ENCODE assay signal across 8 cellular contexts in the genomic region with DNA sequence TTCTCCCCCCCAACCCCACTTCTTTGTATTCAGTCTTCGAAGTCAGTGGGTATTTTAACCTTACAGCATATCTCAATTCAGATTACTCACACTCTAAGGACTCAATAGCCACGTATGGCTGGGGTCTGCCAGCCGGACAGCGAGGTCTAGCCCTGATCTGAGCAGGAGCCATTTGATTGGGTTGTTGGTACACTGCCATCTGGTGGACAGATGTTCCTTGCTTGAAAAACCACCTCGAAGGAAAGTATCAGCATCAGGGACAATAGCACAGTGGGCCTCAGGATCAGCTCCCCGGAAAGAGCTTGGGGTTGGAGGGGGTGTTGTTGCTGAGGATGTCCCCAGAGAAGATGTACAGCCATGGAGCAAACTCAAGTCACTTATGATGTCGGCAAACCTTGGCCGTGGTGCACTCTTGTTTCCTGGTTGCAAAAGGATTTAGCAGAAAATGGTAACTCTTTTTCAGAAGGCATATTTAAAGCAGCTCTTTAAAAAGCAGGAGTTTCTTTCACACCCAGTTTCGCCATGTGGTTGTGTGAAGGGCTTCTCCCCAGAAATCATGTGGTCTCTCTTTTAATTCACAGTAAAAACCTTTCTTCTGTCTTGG. TPM values are rescaled to one million over a fixed set of nuclear protein-coding genes. Genes with fewer than 3 reads are reported as not detected.
DNase-seq lines count a peak whose midpoint lies in the region; ATAC-seq and TF ChIP-seq lines count a peak whose summit lies in the region.

No MANE protein-coding gene starts in this region.

- POLR2A ChIA-PET in A673 (lab: Charles Lee; ENCODE audit: low non-redundant PET), result no interaction called here

- intact Hi-C loops in A673 (cut with micrococcal nuclease; ENCODE audit: unreplicated experiment), result loop anchor here (1.0 kb wide), 2 partner anchors 147 to 195 kb away; no protein-coding TSS in a partner anchor
- intact Hi-C loops in Right ventricle myocardium superior (cut with DNase I), result loop anchor here (5.0 kb wide), 2 partner anchors 154 to 194 kb away; no protein-coding TSS in a partner anchor

- TF ChIP-seq CTCF in A673 (conservative IDR thresholded peaks at IDR 0.05; ENCODE audit: low read depth, low read length) (peak; percentile 75), MM.1S (IDR thresholded peaks at IDR 0.05; ENCODE audit: low read length) (peak; percentile 87)

- CTCF ChIA-PET in A673 (lab: Charles Lee), result interaction anchor here (0.6 to 0.7 kb wide), 2 partner anchors 154 to 255 kb away, joined by 3 read pairs; no protein-coding TSS in a partner anchor

- H2AFZ ChIP-seq in MM.1S (ENCODE audit: low read length), result peak overlapping the region; percentile 30; the same call in 1 of the 2 replicates

- H3K4me3 ChIP-seq in A673 (ENCODE audit: low read depth, low read length, poor library complexity, severe bottlenecking) (no peak overlapping the region), MM.1S (ENCODE audit: low read length) (no peak overlapping the region)

- H3K9me2 ChIP-seq in MM.1S (replicated peaks; ENCODE audit: insufficient read depth, low read length), result no peaks in the 10 kb centered on the region

- no peak overlapping the region for H3K9ac ChIP-seq in MM.1S (ENCODE audit: low read length)

- no peaks in the 10 kb centered on the region for H3F3A ChIP-seq in MM.1S (ENCODE audit: insufficient read depth, low read length)

- H3K4me2 ChIP-seq in MM.1S (ENCODE audit: low read depth, low read length), result no peak overlapping the region

- peak; percentile 62 for ATAC-seq in GM18858 (IDR thresholded peaks at IDR 0.05; ENCODE audit: unreplicated experiment)
- ATAC-seq in SK-N-SH treated with all-trans-retinoic acid at 6 μM for 48 hours, result peak; percentile 90
- peak; percentile 76 for ATAC-seq in Right ventricle myocardium superior (ENCODE audit: poor library complexity)
- no peak for ATAC-seq in HG03378 (IDR thresholded peaks at IDR 0.05; ENCODE audit: unreplicated experiment)

- DNase-seq in A673 (ENCODE audit: low spot score) (peak; percentile 66), MM.1S (peak; percentile 60), Right ventricle myocardium superior (peak; percentile 62), pulmonary artery endothelial cell (ENCODE audit: low read depth, low spot score) (peak; percentile 26)
- peak; percentile 38 for DNase-seq in activated naive CD8-positive, alpha-beta T cell treated with anti-CD3 and anti-CD28 coated beads for 36 hours

- peaks cover 13% of the 10 kb centered on the region for H3K4me1 Mint-ChIP-seq in activated naive CD8-positive, alpha-beta T cell treated with anti-CD3 and anti-CD28 coated beads for 36 hours

- no peaks in the 10 kb centered on the region for H3K36me3 Mint-ChIP-seq in activated naive CD8-positive, alpha-beta T cell treated with anti-CD3 and anti-CD28 coated beads for 36 hours

- no peak overlapping the region for H3K27ac Mint-ChIP-seq in activated naive CD8-positive, alpha-beta T cell treated with anti-CD3 and anti-CD28 coated beads for 36 hours

- no peak overlapping the region for H3K4me3 Mint-ChIP-seq in activated naive CD8-positive, alpha-beta T cell treated with anti-CD3 and anti-CD28 coated beads for 36 hours

- H3K9me3 ChIP-seq in A673 (ENCODE audit: low read depth, low read length, poor library complexity, severe bottlenecking) (no peaks in the 10 kb centered on the region), MM.1S (replicated peaks; ENCODE audit: insufficient read depth, low read length) (no peaks in the 10 kb centered on the region)

- H3K4me1 ChIP-seq in A673 (ENCODE audit: insufficient read depth, low read length, poor library complexity, severe bottlenecking) (no peaks in the 10 kb centered on the region), MM.1S (ENCODE audit: low read length) (no peaks in the 10 kb centered on the region)

- H3K27ac ChIP-seq in A673 (ENCODE audit: low read depth, low read length, poor library complexity, severe bottlenecking) (no peak overlapping the region), MM.1S (ENCODE audit: low read length) (no peak overlapping the region)

- H3K36me3 ChIP-seq in A673 (ENCODE audit: insufficient read depth, low read length, poor library complexity, severe bottlenecking) (no peaks in the 10 kb centered on the region), MM.1S (replicated peaks; ENCODE audit: insufficient read depth, low read length) (no peaks in the 10 kb centered on the region)

- H3K27me3 Mint-ChIP-seq in activated naive CD8-positive, alpha-beta T cell treated with anti-CD3 and anti-CD28 coated beads for 36 hours, result no peaks in the 10 kb centered on the region

- no TSS peak for BruUV-seq in A673 (replicated peaks; lab: Mats Ljungman, UMichigan)

- no peaks in the 10 kb centered on the region for H3K27me3 ChIP-seq in A673 (replicated peaks; ENCODE audit: insufficient read depth, low read depth, low read length, poor library complexity)
- H3K27me3 ChIP-seq in MM.1S (replicated peaks; ENCODE audit: insufficient read depth, low read length), result no peaks in the 10 kb centered on the region

- no peaks in the 10 kb centered on the region for H3K79me2 ChIP-seq in MM.1S (ENCODE audit: low read length)

- H3K9me3 Mint-ChIP-seq in activated naive CD8-positive, alpha-beta T cell treated with anti-CD3 and anti-CD28 coated beads for 36 hours, result no peaks in the 10 kb centered on the region

- H4K20me1 ChIP-seq in MM.1S (ENCODE audit: insufficient read depth, low read length), result no peaks in the 10 kb centered on the region

TF ChIP-seq in SK-N-SH treated with all-trans-retinoic acid at 6 μM for 48 hours, 23 proteins besides CTCF, POLR2A, EP300 and RAD21:
- TF ChIP-seq ISL1 (CRISPR knock-in tag; IDR thresholded peaks at IDR 0.05) (no peak), ARNTL (CRISPR knock-in tag; IDR thresholded peaks at IDR 0.05; ENCODE audit: borderline replicate concordance, low read depth) (no peak), SNAI2 (CRISPR knock-in tag; IDR thresholded peaks at IDR 0.05) (no peak), ZNF8 (CRISPR knock-in tag; IDR thresholded peaks at IDR 0.05) (no peak), OSR1 (CRISPR knock-in tag; IDR thresholded peaks at IDR 0.05) (no peak), ESRRG (CRISPR knock-in tag; IDR thresholded peaks at IDR 0.05) (no peak), PPARA (CRISPR knock-in tag; IDR thresholded peaks at IDR 0.05; ENCODE audit: borderline replicate concordance) (no peak), ZFP3 (CRISPR knock-in tag; IDR thresholded peaks at IDR 0.05) (no peak), ZNF565 (CRISPR knock-in tag; conservative IDR thresholded peaks at IDR 0.05; ENCODE audit: low read depth) (no peak), ZC3H10 (CRISPR knock-in tag; IDR thresholded peaks at IDR 0.05) (no peak)
- TF ChIP-seq, protein P1, sequence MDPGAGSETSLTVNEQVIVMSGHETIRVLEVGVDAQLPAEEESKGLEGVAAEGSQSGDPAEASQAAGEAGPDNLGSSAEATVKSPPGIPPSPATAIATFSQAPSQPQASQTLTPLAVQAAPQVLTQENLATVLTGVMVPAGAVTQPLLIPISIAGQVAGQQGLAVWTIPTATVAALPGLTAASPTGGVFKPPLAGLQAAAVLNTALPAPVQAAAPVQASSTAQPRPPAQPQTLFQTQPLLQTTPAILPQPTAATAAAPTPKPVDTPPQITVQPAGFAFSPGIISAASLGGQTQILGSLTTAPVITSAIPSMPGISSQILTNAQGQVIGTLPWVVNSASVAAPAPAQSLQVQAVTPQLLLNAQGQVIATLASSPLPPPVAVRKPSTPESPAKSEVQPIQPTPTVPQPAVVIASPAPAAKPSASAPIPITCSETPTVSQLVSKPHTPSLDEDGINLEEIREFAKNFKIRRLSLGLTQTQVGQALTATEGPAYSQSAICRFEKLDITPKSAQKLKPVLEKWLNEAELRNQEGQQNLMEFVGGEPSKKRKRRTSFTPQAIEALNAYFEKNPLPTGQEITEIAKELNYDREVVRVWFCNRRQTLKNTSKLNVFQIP (CRISPR knock-in tag; IDR thresholded peaks at IDR 0.05; ENCODE audit: borderline replicate concordance, low read depth), result no peak
- TF ChIP-seq, protein P2, sequence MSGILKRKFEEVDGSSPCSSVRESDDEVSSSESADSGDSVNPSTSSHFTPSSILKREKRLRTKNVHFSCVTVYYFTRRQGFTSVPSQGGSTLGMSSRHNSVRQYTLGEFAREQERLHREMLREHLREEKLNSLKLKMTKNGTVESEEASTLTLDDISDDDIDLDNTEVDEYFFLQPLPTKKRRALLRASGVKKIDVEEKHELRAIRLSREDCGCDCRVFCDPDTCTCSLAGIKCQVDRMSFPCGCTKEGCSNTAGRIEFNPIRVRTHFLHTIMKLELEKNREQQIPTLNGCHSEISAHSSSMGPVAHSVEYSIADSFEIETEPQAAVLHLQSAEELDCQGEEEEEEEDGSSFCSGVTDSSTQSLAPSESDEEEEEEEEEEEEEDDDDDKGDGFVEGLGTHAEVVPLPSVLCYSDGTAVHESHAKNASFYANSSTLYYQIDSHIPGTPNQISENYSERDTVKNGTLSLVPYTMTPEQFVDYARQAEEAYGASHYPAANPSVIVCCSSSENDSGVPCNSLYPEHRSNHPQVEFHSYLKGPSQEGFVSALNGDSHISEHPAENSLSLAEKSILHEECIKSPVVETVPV (CRISPR knock-in tag; IDR thresholded peaks at IDR 0.05), result no peak
- TF ChIP-seq, protein P3, sequence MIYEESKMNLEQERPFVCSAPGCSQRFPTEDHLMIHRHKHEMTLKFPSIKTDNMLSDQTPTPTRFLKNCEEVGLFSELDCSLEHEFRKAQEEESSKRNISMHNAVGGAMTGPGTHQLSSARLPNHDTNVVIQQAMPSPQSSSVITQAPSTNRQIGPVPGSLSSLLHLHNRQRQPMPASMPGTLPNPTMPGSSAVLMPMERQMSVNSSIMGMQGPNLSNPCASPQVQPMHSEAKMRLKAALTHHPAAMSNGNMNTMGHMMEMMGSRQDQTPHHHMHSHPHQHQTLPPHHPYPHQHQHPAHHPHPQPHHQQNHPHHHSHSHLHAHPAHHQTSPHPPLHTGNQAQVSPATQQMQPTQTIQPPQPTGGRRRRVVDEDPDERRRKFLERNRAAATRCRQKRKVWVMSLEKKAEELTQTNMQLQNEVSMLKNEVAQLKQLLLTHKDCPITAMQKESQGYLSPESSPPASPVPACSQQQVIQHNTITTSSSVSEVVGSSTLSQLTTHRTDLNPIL (CRISPR knock-in tag; IDR thresholded peaks at IDR 0.05; ENCODE audit: low read depth), result no peak

RNA-seq across cellular contexts. Expression of a gene that starts 31.7 kb away (rescaled TPM):
- total RNA-seq in A673 (2021) (not detected in 2 replicates), Right ventricle myocardium superior (0.65 TPM), pulmonary artery endothelial cell (0.35 and 0.86 TPM in 2 replicates)
- not detected for total RNA-seq in activated naive CD8-positive, alpha-beta T cell treated with anti-CD3 and anti-CD28 coated beads for 36 hours
